8 cellular contexts compared by ENCODE assay signal in genomic region chr10:77925795-77926565, GRCh38. TPM values are rescaled to one million over a fixed set of nuclear protein-coding genes. Genes with fewer than 3 reads are reported as not detected.
DNase-seq lines count a peak whose midpoint lies in the region; ATAC-seq and TF ChIP-seq lines count a peak whose summit lies in the region.

No MANE protein-coding gene starts in this region.

- peaks cover 12% of the 10 kb centered on the region for H3K4me1 Mint-ChIP-seq in CD4-positive, alpha-beta T cell (ENCODE audit: low read depth)
- H3K4me1 Mint-ChIP-seq in neural progenitor cell = peaks cover 34% of the 10 kb centered on the region

- H3K4me3 Mint-ChIP-seq in CD4-positive, alpha-beta T cell = peak overlapping the region; percentile 76
- H3K4me3 Mint-ChIP-seq in neural progenitor cell = peak overlapping the region; percentile 86

- H3K27ac Mint-ChIP-seq in CD4-positive, alpha-beta T cell = no peak overlapping the region
- peak overlapping the region; percentile 61 for H3K27ac Mint-ChIP-seq in neural progenitor cell

- ATAC-seq in CD4-positive, alpha-beta T cell (ENCODE audit: poor library complexity) = peak; percentile 26
- peak; percentile 49 for ATAC-seq in GM19397 (IDR thresholded peaks at IDR 0.05; ENCODE audit: unreplicated experiment)
- peak; percentile 65 for ATAC-seq in foreskin keratinocyte
- no peak for ATAC-seq in GM18520 (IDR thresholded peaks at IDR 0.05; ENCODE audit: unreplicated experiment)

- H3K36me3 ChIP-seq in neural progenitor cell = no peaks in the 10 kb centered on the region

- peaks cover 13% of the 10 kb centered on the region for H3F3A ChIP-seq in neural progenitor cell (ENCODE audit: low read depth)

- peaks cover 32% of the 10 kb centered on the region for H3K27me3 ChIP-seq in CD4-positive, alpha-beta T cell (ENCODE audit: control insufficient read depth, insufficient read depth, low read length)
- H3K27me3 ChIP-seq in foreskin keratinocyte = no peaks in the 10 kb centered on the region
- peaks cover 19% of the 10 kb centered on the region for H3K27me3 ChIP-seq in neural progenitor cell

- POLR2A ChIA-PET in CD4-positive, alpha-beta T cell (lab: Charles Lee) = no interaction called here

- peak overlapping the region; percentile 38 for H3K9ac ChIP-seq in neural progenitor cell

- peak overlapping the region; percentile 79 for H2AFZ ChIP-seq in neural progenitor cell (replicated peaks)

- H3K4me1 ChIP-seq in foreskin keratinocyte (peaks cover 22% of the 10 kb centered on the region), neural progenitor cell (peaks cover 23% of the 10 kb centered on the region)

- H3K9me3 ChIP-seq in CD4-positive, alpha-beta T cell (ENCODE audit: control insufficient read depth, low read length) = no peaks in the 10 kb centered on the region
- no peaks in the 10 kb centered on the region for H3K9me3 ChIP-seq in neural progenitor cell (ENCODE audit: low read depth)

- H3K79me2 ChIP-seq in neural progenitor cell (ENCODE audit: low read depth) = peaks cover 52% of the 10 kb centered on the region

- H3K4me2 ChIP-seq in neural progenitor cell = peak overlapping the region; percentile 87

- CTCF ChIA-PET in CD4-positive, alpha-beta T cell (lab: Charles Lee) = no interaction called here

- no peaks in the 10 kb centered on the region for H3K36me3 Mint-ChIP-seq in CD4-positive, alpha-beta T cell (ENCODE audit: low read depth)
- H3K36me3 Mint-ChIP-seq in neural progenitor cell = peaks cover 9% of the 10 kb centered on the region

- DNase-seq in CD4-positive, alpha-beta T cell = peak in 1 of 10 experiments; percentile 1
- DNase-seq in HT1080 (ENCODE audit: low read depth) = peak; percentile 31
- peak; percentile 48 to 62 for DNase-seq in activated T-cell treated with anti-CD3 and anti-CD28 coated beads, Interleukin-2, amount 50 U/mL, for 48 hours
- no peak for DNase-seq in foreskin keratinocyte
- peak; percentile 72 for DNase-seq in neural progenitor cell (ENCODE audit: low spot score)
- no peak for DNase-seq in amniotic stem cell (lab: John Stamatoyannopoulos, UW)

- H3K4me3 ChIP-seq in neural progenitor cell = peak overlapping the region; percentile 75

- no peak for TF ChIP-seq CTCF in CD4-positive, alpha-beta T cell (IDR thresholded peaks at IDR 0.05)
- TF ChIP-seq CTCF in foreskin keratinocyte (conservative IDR thresholded peaks at IDR 0.05) = peak; percentile 47
- TF ChIP-seq CTCF in neural progenitor cell (IDR thresholded peaks at IDR 0.05) = no peak

- H3K27ac ChIP-seq in CD4-positive, alpha-beta T cell (ENCODE audit: low read depth, low read length) = no peak overlapping the region
- H3K27ac ChIP-seq in foreskin keratinocyte = peak overlapping the region; percentile 2
- no peak overlapping the region for H3K27ac ChIP-seq in neural progenitor cell

- H3K27me3 Mint-ChIP-seq in CD4-positive, alpha-beta T cell = peaks cover 67% of the 10 kb centered on the region
- H3K27me3 Mint-ChIP-seq in neural progenitor cell (ENCODE audit: insufficient read depth, low read depth) = peaks cover 6% of the 10 kb centered on the region

- intact Hi-C loops in CD4-positive, alpha-beta T cell (cut with DNase I, micrococcal nuclease) = no loop called here

- H4K20me1 ChIP-seq in neural progenitor cell (ENCODE audit: low read depth) = peaks cover 47% of the 10 kb centered on the region

- no peaks in the 10 kb centered on the region for H3K9me3 Mint-ChIP-seq in CD4-positive, alpha-beta T cell
- H3K9me3 Mint-ChIP-seq in neural progenitor cell = no peaks in the 10 kb centered on the region

RNA-seq across cellular contexts. Expression of gene DLG5, which starts 0.6 kb away (rescaled TPM):
- total RNA-seq in CD4-positive, alpha-beta T cell = 1 to 10 TPM; 7.1 to 7.4 TPM
- total RNA-seq in HT1080 (2014; rRNA removed; shearing (Covaris generic)) = 22.3 and 28.4 TPM in 2 replicates
- polyA plus RNA-seq in HT1080 (2015; cell fraction: cytosol; rRNA removed) = 19.1 and 21.6 TPM in 2 replicates
- 46.1 and 50.0 TPM in 2 replicates for polyA plus RNA-seq in HT1080 (2015; cell fraction: nucleus; rRNA removed)
- total RNA-seq in foreskin keratinocyte (66.7 and 74.8 TPM in 2 replicates), neural progenitor cell (ENCODE audit: low replicate concordance) (22.2 and 33.3 TPM in 2 replicates)
- 25.1 and 29.0 TPM in 2 replicates for polyA plus RNA-seq in foreskin keratinocyte

Comparison
In these comparisons a context has a peak if more than half of its experiments do, and no peak if none do; other contexts are left out.
1. DNase-seq: peak in HT1080 (single experiment), activated T-cell treated with anti-CD3 and anti-CD28 coated beads, Interleukin-2, amount 50 U/mL, for 48 hours (2 of 2) and neural progenitor cell (single experiment); none in foreskin keratinocyte (0 of 2) and amniotic stem cell (single experiment).